Comparison of ENCODE assay signal across 31 cellular contexts in genomic region chr2:19219060-19219459, GRCh38.
"Had no signal": no experiment of that assay in that cellular context is flagged by ENCODE, and none has a peak within 500 bp of the region (broad histone marks: within the 10 kb centered on the region; RNA-seq: fewer than 3 reads in every experiment).

No MANE protein-coding gene starts in this region.

- H3K36me3 ChIP-seq: cardiac muscle cell, colonic mucosa, pancreas, prostate gland, transverse colon had no signal

- H3K9me3 Mint-ChIP-seq: activated CD4-positive, alpha-beta memory T cell treated with anti-CD3 and anti-CD28 coated beads, Interleukin-2, amount 10 ng/mL, durations not matched to agents 7 days and 5 days; activated CD4-positive, alpha-beta T cell treated with anti-CD3 and anti-CD28 coated beads, Interleukin-2, amount 10 ng/mL, durations not matched to agents 24 days and 14 days; activated naive CD4-positive, alpha-beta T cell treated with anti-CD3 and anti-CD28 coated beads, Interleukin-2, amount 50 U/mL, for 72 hours; activated T-helper 2 cell treated with anti-CD3 and anti-CD28 coated beads, Interferon-gamma antibody, Interleukin-2, Interleukin-4, amounts not matched to agents 10 μg/mL and 5 μg/mL and 100 μg/mL, durations not matched to agents 14 hours and 24 hours and 36 hours; brain; naive thymus-derived CD4-positive, alpha-beta T cell had no signal

- DNase-seq: activated CD4-positive, alpha-beta memory T cell treated with anti-CD3 and anti-CD28 coated beads, Interleukin-2, amount 10 ng/mL, durations not matched to agents 7 days and 5 days; activated CD4-positive, alpha-beta T cell treated with anti-CD3 and anti-CD28 coated beads, Interleukin-2, amount 10 ng/mL, durations not matched to agents 24 days and 14 days; activated CD4-positive, CD25-positive, alpha-beta regulatory T cell treated with anti-CD3 and anti-CD28 coated beads, Interleukin-2, amount 50 U/mL, for 72 hours; activated naive CD4-positive, alpha-beta T cell; activated T-cell treated with anti-CD3 and anti-CD28 coated beads, Interleukin-2, amount 50 U/mL, for 48 hours; cerebellar nuclear complex; colonic mucosa; effector CD8-positive, alpha-beta T cell; glutamatergic neuron; midbrain; naive thymus-derived CD4-positive, alpha-beta T cell; nucleus accumbens; pancreas; retina; stimulated activated CD4-positive, alpha-beta T cell treated with anti-CD3 and anti-CD28 coated beads, Interleukin-1b, Interleukin-23, amount 100 ng/mL, for 48 hours; stimulated activated naive CD4-positive, alpha-beta T cell; T-helper 2 cell; testis; transverse colon had no signal

- H3K4me1 ChIP-seq: colonic mucosa, pancreas, prostate gland, testis, transverse colon had no signal

- H3K4me1 Mint-ChIP-seq: activated CD4-positive, alpha-beta memory T cell treated with anti-CD3 and anti-CD28 coated beads, Interleukin-2, amount 10 ng/mL, durations not matched to agents 7 days and 5 days; activated CD4-positive, alpha-beta T cell treated with anti-CD3 and anti-CD28 coated beads, Interleukin-2, amount 10 ng/mL, durations not matched to agents 24 days and 14 days; naive thymus-derived CD4-positive, alpha-beta T cell had no signal

- H3K27me3 ChIP-seq: cardiac muscle cell, colonic mucosa, pancreas, testis, transverse colon had no signal

- H3K27ac ChIP-seq: cardiac muscle cell, colonic mucosa, epithelial cell of prostate, pancreas, prostate gland, skin epidermis, testis, transverse colon had no signal

- ATAC-seq: activated naive CD4-positive, alpha-beta T cell treated with anti-CD3 and anti-CD28 coated beads, Interleukin-2, amount 50 U/mL, for 72 hours; naive thymus-derived CD4-positive, alpha-beta T cell; sciatic nerve had no signal

- FAIRE-seq: endometrium, frontal cortex, keratinocyte, pancreas, urothelium cell line had no signal

- H3K27me3 Mint-ChIP-seq: activated CD4-positive, alpha-beta memory T cell treated with anti-CD3 and anti-CD28 coated beads, Interleukin-2, amount 10 ng/mL, durations not matched to agents 7 days and 5 days; activated CD4-positive, alpha-beta T cell treated with anti-CD3 and anti-CD28 coated beads, Interleukin-2, amount 10 ng/mL, durations not matched to agents 24 days and 14 days; brain; naive thymus-derived CD4-positive, alpha-beta T cell had no signal

- H3K4me3 ChIP-seq: cardiac muscle cell, colonic mucosa, pancreas, prostate gland, skin epidermis, testis, transverse colon had no signal

- H3K9me3 ChIP-seq: colonic mucosa, pancreas, prostate gland, testis, transverse colon had no signal

- H3K27ac Mint-ChIP-seq: activated CD4-positive, alpha-beta memory T cell treated with anti-CD3 and anti-CD28 coated beads, Interleukin-2, amount 10 ng/mL, durations not matched to agents 7 days and 5 days; activated CD4-positive, alpha-beta T cell treated with anti-CD3 and anti-CD28 coated beads, Interleukin-2, amount 10 ng/mL, durations not matched to agents 24 days and 14 days; activated naive CD4-positive, alpha-beta T cell treated with anti-CD3 and anti-CD28 coated beads, Interleukin-2, amount 50 U/mL, for 72 hours; activated T-helper 2 cell treated with anti-CD3 and anti-CD28 coated beads, Interferon-gamma antibody, Interleukin-2, Interleukin-4, amounts not matched to agents 10 μg/mL and 5 μg/mL and 100 μg/mL, durations not matched to agents 14 hours and 24 hours and 36 hours; brain; naive thymus-derived CD4-positive, alpha-beta T cell had no signal

- H3K4me3 Mint-ChIP-seq: activated CD4-positive, alpha-beta memory T cell treated with anti-CD3 and anti-CD28 coated beads, Interleukin-2, amount 10 ng/mL, durations not matched to agents 7 days and 5 days; activated CD4-positive, alpha-beta T cell treated with anti-CD3 and anti-CD28 coated beads, Interleukin-2, amount 10 ng/mL, durations not matched to agents 24 days and 14 days; brain; naive thymus-derived CD4-positive, alpha-beta T cell had no signal

- H3K36me3 Mint-ChIP-seq: activated naive CD4-positive, alpha-beta T cell treated with anti-CD3 and anti-CD28 coated beads, Interleukin-2, amount 50 U/mL, for 72 hours; brain; naive thymus-derived CD4-positive, alpha-beta T cell had no signal
